Comparison of ENCODE assay signal across 8 cellular contexts in genomic region chr3:37996785-37997301, GRCh38. TPM values are rescaled to one million over a fixed set of nuclear protein-coding genes. Genes with fewer than 3 reads are reported as not detected.
DNase-seq lines count a peak whose midpoint lies in the region; ATAC-seq and TF ChIP-seq lines count a peak whose summit lies in the region.

No MANE protein-coding gene starts in this region.

- TF ChIP-seq POLR2A in uterus (IDR thresholded peaks at IDR 0.05), result no peak

- TF ChIP-seq CTCF in uterus (IDR thresholded peaks at IDR 0.05), result peak; percentile 70 to 88 (median 82)

- H3K9me3 ChIP-seq in SJCRH30 (replicated peaks) (no peaks in the 10 kb centered on the region), uterus (no peaks in the 10 kb centered on the region)

- H3K27ac ChIP-seq in SJCRH30 (no peak overlapping the region), uterus (peak overlapping the region in 1 of 2 donors; percentile 90)

- H3K4me3 ChIP-seq in Jurkat, Clone E6-1 (ENCODE audit: low read length), result no peak overlapping the region
- H3K4me3 ChIP-seq in SJCRH30 (no peak overlapping the region), uterus (no peak overlapping the region)

- intact Hi-C loops in posterior vena cava (cut with DNase I), result no loop called here
- intact Hi-C loops in uterus (cut with DNase I; ENCODE audit: low total_unique reads), result no loop called here

- peak; percentile 58 for ATAC-seq in GM21723 (IDR thresholded peaks at IDR 0.05; ENCODE audit: unreplicated experiment)

- H3K4me1 ChIP-seq in SJCRH30 (no peaks in the 10 kb centered on the region), uterus (peaks cover 5 to 8% of the 10 kb centered on the region in 2 donors)

- peak; percentile 81 for DNase-seq in ELR (ENCODE audit: low read depth)
- peak; percentile 90 for DNase-seq in Jurkat, Clone E6-1 (ENCODE audit: low read depth, low spot score)
- DNase-seq in SJCRH30, result peak; percentile 53 to 77
- peak; percentile 65 for DNase-seq in activated effector memory CD4-positive, alpha-beta T cell treated with Interleukin-2 at 50 U/mL for 16 hours
- peak; percentile 68 for DNase-seq in glomerular endothelial cell (ENCODE audit: extremely low read depth, low read depth, low spot score)
- DNase-seq in posterior vena cava (ENCODE audit: low spot score), result peak; percentile 89
- DNase-seq in uterus, result peak; percentile 71 to 73

- H3K27me3 ChIP-seq in SJCRH30 (no peaks in the 10 kb centered on the region), uterus (no peaks in the 10 kb centered on the region)

- H3K36me3 ChIP-seq in SJCRH30 (no peaks in the 10 kb centered on the region), uterus (no peaks in the 10 kb centered on the region)

RNA-seq across cellular contexts. Expression of gene VILL, which starts 6.3 kb away (rescaled TPM):
- 33.3 TPM for polyA plus RNA-seq in Jurkat, Clone E6-1 (2012; ENCODE audit: insufficient read depth, insufficient read length)
- 0.06 TPM in 1 of 2 replicates, not detected in the other for total RNA-seq in SJCRH30 (2014; rRNA removed; shearing (Covaris generic))
- total RNA-seq in glomerular endothelial cell (6.7 and 7.6 TPM in 2 replicates), posterior vena cava (1 to 10 TPM; 3.4 to 5.9 TPM), uterus (10 to 100 TPM in 1 of 4 donors, 1 to 10 TPM in 3; 1.8 to 18.7 (median 6.3) TPM)

RNA-seq across cellular contexts. Expression of gene PLCD1, which starts 32.6 kb away (rescaled TPM):
- 5.1 TPM for polyA plus RNA-seq in Jurkat, Clone E6-1 (2012; ENCODE audit: insufficient read depth, insufficient read length)
- 0.94 and 1.3 TPM in 2 replicates for total RNA-seq in SJCRH30 (2014; rRNA removed; shearing (Covaris generic))
- 13.0 and 16.6 TPM in 2 replicates for total RNA-seq in glomerular endothelial cell
- 10 to 100 TPM; 32.5 to 40.9 TPM for total RNA-seq in posterior vena cava
- 10 to 100 TPM in 3 of 4 donors, 1 to 10 TPM in 1; 9.7 to 41.5 (median 27.2) TPM for total RNA-seq in uterus

RNA-seq across cellular contexts. Expression of gene DLEC1, which starts 42.2 kb away (rescaled TPM):
- 0.79 TPM for polyA plus RNA-seq in Jurkat, Clone E6-1 (2012; ENCODE audit: insufficient read depth, insufficient read length)
- total RNA-seq in SJCRH30 (2014; rRNA removed; shearing (Covaris generic)), result not detected in 2 replicates
- not detected in 2 replicates for total RNA-seq in glomerular endothelial cell
- under 1 TPM; 0.14 to 0.51 TPM for total RNA-seq in posterior vena cava
- 1 to 10 TPM in 3 of 4 donors, not detected in 1; 1.5 to 2.8 (median 1.9) TPM for total RNA-seq in uterus
